In genomic region chr20:18066421-18067333, GRCh38 we compare ENCODE assay signal across 19 cellular contexts. TPM values are rescaled to one million over a fixed set of nuclear protein-coding genes. Genes with fewer than 3 reads are reported as not detected.
DNase-seq lines count a peak whose midpoint lies in the region; FAIRE-seq and TF ChIP-seq lines count a peak whose summit lies in the region.
"Had no signal": no experiment of that assay in that cellular context is flagged by ENCODE, and none has a peak within 500 bp of the region (broad histone marks: within the 10 kb centered on the region; RNA-seq: fewer than 3 reads in every experiment).

No MANE protein-coding gene starts in this region.

- H3K9me3 ChIP-seq in suprapubic skin: no peaks in the 10 kb centered on the region
- H3K9me3 ChIP-seq: BLaER1 treated with 17β-estradiol and CSF1 and Interleukin-3, amounts not matched to agents 10 nM and 100 nM; MG63; spleen; tibial nerve had no signal

- no peaks in the 10 kb centered on the region for H3K36me3 ChIP-seq in suprapubic skin
- H3K36me3 ChIP-seq: BLaER1 treated with 17β-estradiol and CSF1 and Interleukin-3, amounts not matched to agents 10 nM and 100 nM; MG63; spleen; tibial nerve had no signal

- FAIRE-seq in GM12892 (lab: Jason Lieb, UNC): peak; percentile 5
- FAIRE-seq: GM19239 had no signal

- TF ChIP-seq EP300 in suprapubic skin (IDR thresholded peaks at IDR 0.05): no peak

- no peaks in the 10 kb centered on the region for H3K4me1 Mint-ChIP-seq in osteocyte (ENCODE audit: unreplicated experiment)
- H3K4me1 Mint-ChIP-seq: stimulated activated effector memory CD8-positive, alpha-beta T cell treated with anti-CD3 and anti-CD28 coated beads, Interleukin-12 subunit alpha, Interleukin-12 subunit beta, amount 100 ng/mL, for 72 hours had no signal

- TF ChIP-seq POLR2A in GM12892 (IDR thresholded peaks at IDR 0.05; ENCODE audit: low read depth, low read length) (no peak), suprapubic skin (IDR thresholded peaks at IDR 0.05) (no peak)

- TF ChIP-seq CTCF in epithelial cell of esophagus (IDR thresholded peaks at IDR 0.05; ENCODE audit: insufficient read depth, low read depth, low read length, missing control alignments) (no peak), osteocyte (IDR thresholded peaks at IDR 0.05) (peak; percentile 15), suprapubic skin (IDR thresholded peaks at IDR 0.05) (no peak), GM20000 (IDR thresholded peaks at IDR 0.05; ENCODE audit: extremely low read depth, missing control alignments) (no peak)

- DNase-seq in GM12892 (ENCODE audit: insufficient read length) (no peak), NCI-H69 (lab: John Stamatoyannopoulos, UW) (peak; percentile 33), epithelial cell of esophagus (ENCODE audit: low read depth) (peak; percentile 39), osteocyte (ENCODE audit: extremely low spot score, unreplicated experiment) (no peak), suprapubic skin (ENCODE audit: low spot score in 2 of 2) (no peak), NOMO-1 (lab: John Stamatoyannopoulos, UW; ENCODE audit: unreplicated experiment in 2 of 2) (no peak), GM20000 (ENCODE audit: low spot score) (no peak)
- DNase-seq: activated gamma-delta T cell, left ventricle myocardium superior, MG63, NCI-H1694 treated with DMSO at 0.1 percent for 48 hours, NCI-H446, OCI-M1, spleen, T1000 had no signal

- H3K36me3 Mint-ChIP-seq in osteocyte (ENCODE audit: unreplicated experiment): no peaks in the 10 kb centered on the region
- H3K36me3 Mint-ChIP-seq: stimulated activated effector memory CD8-positive, alpha-beta T cell treated with anti-CD3 and anti-CD28 coated beads, Interleukin-12 subunit alpha, Interleukin-12 subunit beta, amount 100 ng/mL, for 72 hours had no signal

- H3K4me3 ChIP-seq in epithelial cell of esophagus (ENCODE audit: low read length) (no peak overlapping the region), suprapubic skin (no peak overlapping the region)
- H3K4me3 ChIP-seq: BLaER1 treated with 17β-estradiol and CSF1 and Interleukin-3, amounts not matched to agents 10 nM and 100 nM; MG63; spleen; tibial nerve had no signal

- H3K27me3 Mint-ChIP-seq in osteocyte (ENCODE audit: unreplicated experiment): peaks cover 61% of the 10 kb centered on the region

- H3K9me3 Mint-ChIP-seq in osteocyte (ENCODE audit: unreplicated experiment): no peaks in the 10 kb centered on the region
- H3K9me3 Mint-ChIP-seq: stimulated activated effector memory CD8-positive, alpha-beta T cell treated with anti-CD3 and anti-CD28 coated beads, Interleukin-12 subunit alpha, Interleukin-12 subunit beta, amount 100 ng/mL, for 72 hours had no signal

- 66% methylated on average over 13 of the region's 13 CpGs for WGBS in suprapubic skin

- no peak overlapping the region for H3K27ac Mint-ChIP-seq in osteocyte (ENCODE audit: unreplicated experiment)
- H3K27ac Mint-ChIP-seq: stimulated activated effector memory CD8-positive, alpha-beta T cell treated with anti-CD3 and anti-CD28 coated beads, Interleukin-12 subunit alpha, Interleukin-12 subunit beta, amount 100 ng/mL, for 72 hours had no signal

- H3K27me3 ChIP-seq in suprapubic skin: peaks cover 4% of the 10 kb centered on the region
- H3K27me3 ChIP-seq: BLaER1 treated with 17β-estradiol and CSF1 and Interleukin-3, amounts not matched to agents 10 nM and 100 nM had no signal

- no peak overlapping the region for H3K27ac ChIP-seq in suprapubic skin
- H3K27ac ChIP-seq: BLaER1 treated with 17β-estradiol and CSF1 and Interleukin-3, amounts not matched to agents 10 nM and 100 nM; spleen; tibial nerve had no signal

- no peak overlapping the region for H3K4me3 Mint-ChIP-seq in osteocyte (ENCODE audit: unreplicated experiment)
- H3K4me3 Mint-ChIP-seq: stimulated activated effector memory CD8-positive, alpha-beta T cell treated with anti-CD3 and anti-CD28 coated beads, Interleukin-12 subunit alpha, Interleukin-12 subunit beta, amount 100 ng/mL, for 72 hours had no signal

- no peaks in the 10 kb centered on the region for H3K4me1 ChIP-seq in suprapubic skin
- H3K4me1 ChIP-seq: BLaER1 treated with 17β-estradiol and CSF1 and Interleukin-3, amounts not matched to agents 10 nM and 100 nM; spleen; tibial nerve had no signal

RNA-seq across cellular contexts. Expression of gene OVOL2, which starts 9.0 kb away (rescaled TPM):
- not detected for polyA plus RNA-seq in GM12892 (2012; ENCODE audit: missing spikeins)
- total RNA-seq in osteocyte: not detected in 2 replicates
- 10 to 100 TPM; 16.9 to 53.8 (median 24.8) TPM for total RNA-seq in suprapubic skin
- total RNA-seq: left ventricle myocardium superior, spleen, tibial nerve had no signal
- polyA plus RNA-seq: spleen had no signal

Comparison
In these comparisons a context has a peak if more than half of its experiments do, and no peak if none do; other contexts are left out.
1. DNase-seq: peak in NCI-H69 (single experiment) and epithelial cell of esophagus (single experiment); none in GM12892 (single experiment), osteocyte (single experiment), suprapubic skin (0 of 2), NOMO-1 (0 of 2) and GM20000 (single experiment).
2. RNA of gene OVOL2, which starts 9.0 kb away (total RNA-seq): 16.9 to 53.8 TPM in suprapubic skin; not detected in osteocyte; every median in the first group is over 10 times any median in the second.